29 cellular contexts compared by ENCODE assay signal in the genomic region with DNA sequence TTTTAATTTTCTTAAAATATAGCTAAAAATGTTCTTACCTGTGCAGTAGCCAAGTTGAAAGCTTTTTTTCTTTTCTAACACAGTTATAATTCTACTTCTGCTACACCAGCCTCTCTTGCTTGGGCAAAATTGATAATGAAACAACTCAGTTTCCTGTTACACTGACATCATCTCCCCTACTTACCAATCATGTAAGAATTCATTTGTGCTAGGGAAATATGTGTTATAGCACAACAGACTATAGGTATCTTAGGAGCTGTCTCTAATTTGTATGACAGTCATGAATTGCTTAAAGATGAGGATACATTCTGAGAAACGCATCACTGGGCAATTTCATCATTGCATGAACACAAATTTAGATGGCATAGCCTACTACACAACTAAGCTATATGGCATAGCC.
"Had no signal": no experiment of that assay in that cellular context is flagged by ENCODE, and none has a peak within 500 bp of the region (broad histone marks: within the 10 kb centered on the region; RNA-seq: fewer than 3 reads in every experiment).

No MANE protein-coding gene starts in this region.

- H3K4me1 ChIP-seq: Peyer's patch, SJSA1 had no signal

- H3K36me3 ChIP-seq: brain microvascular endothelial cell, MG63, Peyer's patch, SJSA1 had no signal

- DNase-seq: activated B cell treated with CpG ODN at 0.5 μM for 24 hours; activated CD4-positive, alpha-beta memory T cell treated with anti-CD3 and anti-CD28 coated beads, Interleukin-2, amount 10 ng/mL, durations not matched to agents 7 days and 5 days; activated CD4-positive, alpha-beta T cell treated with anti-CD3 and anti-CD28 coated beads for 36 hours; activated CD4-positive, alpha-beta T cell treated with anti-CD3 and anti-CD28 coated beads, Interleukin-2, amount 50 U/mL, for 1 hour; activated gamma-delta T cell; activated naive CD4-positive, alpha-beta T cell treated with anti-CD3 and anti-CD28 coated beads for 36 hours; activated T-cell treated with anti-CD3 and anti-CD28 coated beads for 4 hours; activated T-cell treated with anti-CD3 and anti-CD28 coated beads, Interleukin-2, amount 50 U/mL, for 48 hours; brain microvascular endothelial cell; caudate nucleus; MG63; NCI-H1105; NCI-H146; NCI-H187 treated with DMSO at 0.1 percent for 48 hours; NCI-H2081 treated with DMSO at 0.1 percent for 48 hours; NCI-H2171 treated with DMSO at 0.1 percent for 48 hours; NCI-H345; NCI-H510A; NCI-H526 treated with DMSO at 0.1 percent for 48 hours; NCI-H82; NK-92 treated with Interleukin-12 subunit alpha and Interleukin-12 subunit beta, amount 100 ng/mL, for 24 hours; Peyer's patch; SHP77; T-cell; T-helper 2 cell; T1000 had no signal

- H3K27me3 ChIP-seq: brain microvascular endothelial cell, MG63, Peyer's patch, SJSA1 had no signal

- FAIRE-seq: TTC549 had no signal

- ATAC-seq: activated CD4-positive, alpha-beta T cell treated with anti-CD3 and anti-CD28 coated beads for 36 hours; activated T-helper 17 cell treated with anti-CD3 and anti-CD28 coated beads, Interleukin-2, amount 50 U/mL, for 72 hours; T-cell had no signal

- H3K4me3 ChIP-seq: MG63, Peyer's patch, SJSA1 had no signal

- H3K27ac ChIP-seq: brain microvascular endothelial cell, Peyer's patch, SJSA1 had no signal
